In genomic region chr10:21336476-21337170, GRCh38 we compare ENCODE assay signal across 8 cellular contexts.
DNase-seq lines count a peak whose midpoint lies in the region; ATAC-seq, FAIRE-seq and TF ChIP-seq lines count a peak whose summit lies in the region.

No MANE protein-coding gene starts in this region.

- ATAC-seq in stimulated activated naive B cell treated with anti-CD40 and anti-IgM and Interleukin-4, amounts not matched to agents 10 μg/mL and 1 μg/mL and 100 μg/mL, for 72 hours (replicated peaks): no peak
- ATAC-seq in GM19351 (IDR thresholded peaks at IDR 0.05; ENCODE audit: unreplicated experiment): no peak

- intact Hi-C loops in MCF 10A (cut with micrococcal nuclease): loop anchor here (1.0 to 5.0 kb wide), 3 partner anchors 26 to 196 kb away; partner anchors contain the start of gene MLLT10
- intact Hi-C loops in activated T-helper 1 cell treated with anti-CD3 and anti-CD28 coated beads, Interleukin-12 subunit alpha, Interleukin-12 subunit beta, Interleukin-2, Interleukin-4 antibody, amounts not matched to agents 30 ng/mL and 10 ng/mL and 1 ng/mL, durations not matched to agents 14 hours and 24 hours and 36 hours (cut with micrococcal nuclease): no loop called here

- H3K36me3 Mint-ChIP-seq in MCF 10A (ENCODE audit: insufficient read depth, unreplicated experiment): no peaks in the 10 kb centered on the region
- H3K36me3 Mint-ChIP-seq in activated T-helper 1 cell treated with anti-CD3 and anti-CD28 coated beads, Interleukin-12 subunit alpha, Interleukin-12 subunit beta, Interleukin-2, Interleukin-4 antibody, amounts not matched to agents 30 ng/mL and 10 ng/mL and 1 ng/mL, durations not matched to agents 14 hours and 24 hours and 36 hours (ENCODE audit: low read depth): no peaks in the 10 kb centered on the region
- H3K36me3 Mint-ChIP-seq in stimulated activated naive B cell treated with anti-CD40 and anti-IgM and Interleukin-4, amounts not matched to agents 10 μg/mL and 1 μg/mL and 100 μg/mL, for 72 hours: no peaks in the 10 kb centered on the region

- peaks cover 40% of the 10 kb centered on the region for H3K4me1 Mint-ChIP-seq in MCF 10A (ENCODE audit: insufficient read depth, unreplicated experiment)
- H3K4me1 Mint-ChIP-seq in activated T-helper 1 cell treated with anti-CD3 and anti-CD28 coated beads, Interleukin-12 subunit alpha, Interleukin-12 subunit beta, Interleukin-2, Interleukin-4 antibody, amounts not matched to agents 30 ng/mL and 10 ng/mL and 1 ng/mL, durations not matched to agents 14 hours and 24 hours and 36 hours (ENCODE audit: low read depth): no peaks in the 10 kb centered on the region
- no peaks in the 10 kb centered on the region for H3K4me1 Mint-ChIP-seq in stimulated activated naive B cell treated with anti-CD40 and anti-IgM and Interleukin-4, amounts not matched to agents 10 μg/mL and 1 μg/mL and 100 μg/mL, for 72 hours

- H3K4me3 Mint-ChIP-seq in MCF 10A (ENCODE audit: unreplicated experiment): peak overlapping the region; percentile 54
- no peak overlapping the region for H3K4me3 Mint-ChIP-seq in activated T-helper 1 cell treated with anti-CD3 and anti-CD28 coated beads, Interleukin-12 subunit alpha, Interleukin-12 subunit beta, Interleukin-2, Interleukin-4 antibody, amounts not matched to agents 30 ng/mL and 10 ng/mL and 1 ng/mL, durations not matched to agents 14 hours and 24 hours and 36 hours
- no peak overlapping the region for H3K4me3 Mint-ChIP-seq in stimulated activated naive B cell treated with anti-CD40 and anti-IgM and Interleukin-4, amounts not matched to agents 10 μg/mL and 1 μg/mL and 100 μg/mL, for 72 hours

- peak; percentile 66 for FAIRE-seq in HTR-8/SVneo (lab: Jason Lieb, UNC)

- DNase-seq in AG08396 (ENCODE audit: low spot score) (peak; percentile 82), HTR-8/SVneo (ENCODE audit: insufficient read length, low spot score) (peak; percentile 72), MCF 10A (ENCODE audit: unreplicated experiment) (peak; percentile 97), left kidney (ENCODE audit: low read depth, low spot score) (peak; percentile 47), NCI-H510A treated with DMSO at 0.1 percent for 48 hours (lab: John Stamatoyannopoulos, UW) (no peak)
- DNase-seq in activated T-helper 1 cell treated with anti-CD3 and anti-CD28 coated beads, Interleukin-12 subunit alpha, Interleukin-12 subunit beta, Interleukin-2, Interleukin-4 antibody, amounts not matched to agents 30 ng/mL and 10 ng/mL and 1 ng/mL, durations not matched to agents 14 hours and 24 hours and 36 hours (ENCODE audit: low spot score): no peak
- no peak for DNase-seq in stimulated activated naive B cell treated with anti-CD40 and anti-IgM and Interleukin-4, amounts not matched to agents 10 μg/mL and 1 μg/mL and 100 μg/mL, for 72 hours

- H3K27ac Mint-ChIP-seq in MCF 10A (ENCODE audit: low read depth, unreplicated experiment): peak overlapping the region; percentile 83
- H3K27ac Mint-ChIP-seq in activated T-helper 1 cell treated with anti-CD3 and anti-CD28 coated beads, Interleukin-12 subunit alpha, Interleukin-12 subunit beta, Interleukin-2, Interleukin-4 antibody, amounts not matched to agents 30 ng/mL and 10 ng/mL and 1 ng/mL, durations not matched to agents 14 hours and 24 hours and 36 hours: no peak overlapping the region
- H3K27ac Mint-ChIP-seq in stimulated activated naive B cell treated with anti-CD40 and anti-IgM and Interleukin-4, amounts not matched to agents 10 μg/mL and 1 μg/mL and 100 μg/mL, for 72 hours: no peak overlapping the region

- no TSS peak for BruUV-seq in MCF 10A (replicated peaks; lab: Mats Ljungman, UMichigan)

- peaks cover 8% of the 10 kb centered on the region for H3K9me3 Mint-ChIP-seq in MCF 10A (ENCODE audit: unreplicated experiment)
- H3K9me3 Mint-ChIP-seq in activated T-helper 1 cell treated with anti-CD3 and anti-CD28 coated beads, Interleukin-12 subunit alpha, Interleukin-12 subunit beta, Interleukin-2, Interleukin-4 antibody, amounts not matched to agents 30 ng/mL and 10 ng/mL and 1 ng/mL, durations not matched to agents 14 hours and 24 hours and 36 hours: no peaks in the 10 kb centered on the region
- H3K9me3 Mint-ChIP-seq in stimulated activated naive B cell treated with anti-CD40 and anti-IgM and Interleukin-4, amounts not matched to agents 10 μg/mL and 1 μg/mL and 100 μg/mL, for 72 hours: peaks cover 0 to 3% of the 10 kb centered on the region in 2 donors

- POLR2A ChIA-PET in MCF 10A (lab: Yijun Ruan, JAX): interaction anchor here (1.0 to 4.5 kb wide), 7 partner anchors 19 to 189 kb away, joined by 3 to 53 read pairs (median 4); partner anchors contain the start of gene SKIDA1

- CTCF ChIA-PET in MCF 10A (lab: Yijun Ruan, JAX): interaction anchor here (0.7 to 1.5 kb wide), 7 partner anchors 19 to 154 kb away, joined by 3 to 8 read pairs (median 4); no protein-coding TSS in a partner anchor

- peak; percentile 8 for TF ChIP-seq CTCF in MCF 10A (IDR thresholded peaks at IDR 0.05; ENCODE audit: unreplicated experiment)

- no peaks in the 10 kb centered on the region for H3K27me3 Mint-ChIP-seq in MCF 10A (ENCODE audit: insufficient read depth, unreplicated experiment)
- no peaks in the 10 kb centered on the region for H3K27me3 Mint-ChIP-seq in activated T-helper 1 cell treated with anti-CD3 and anti-CD28 coated beads, Interleukin-12 subunit alpha, Interleukin-12 subunit beta, Interleukin-2, Interleukin-4 antibody, amounts not matched to agents 30 ng/mL and 10 ng/mL and 1 ng/mL, durations not matched to agents 14 hours and 24 hours and 36 hours (ENCODE audit: insufficient read depth)
- no peaks in the 10 kb centered on the region for H3K27me3 Mint-ChIP-seq in stimulated activated naive B cell treated with anti-CD40 and anti-IgM and Interleukin-4, amounts not matched to agents 10 μg/mL and 1 μg/mL and 100 μg/mL, for 72 hours

Comparison
In these comparisons a context has a peak if more than half of its experiments do, and no peak if none do; other contexts are left out.
1. DNase-seq: peak in AG08396 (single experiment), HTR-8/SVneo (single experiment), MCF 10A (single experiment) and left kidney (single experiment); none in activated T-helper 1 cell treated with anti-CD3 and anti-CD28 coated beads, Interleukin-12 subunit alpha, Interleukin-12 subunit beta, Interleukin-2, Interleukin-4 antibody, amounts not matched to agents 30 ng/mL and 10 ng/mL and 1 ng/mL, durations not matched to agents 14 hours and 24 hours and 36 hours (single experiment), NCI-H510A treated with DMSO at 0.1 percent for 48 hours (single experiment) and stimulated activated naive B cell treated with anti-CD40 and anti-IgM and Interleukin-4, amounts not matched to agents 10 μg/mL and 1 μg/mL and 100 μg/mL, for 72 hours (single experiment).